Comparison of ENCODE assay signal across 4 cellular contexts in genomic region chr7:1279895-1280294, GRCh38. TPM values are rescaled to one million over a fixed set of nuclear protein-coding genes. Genes with fewer than 3 reads are reported as not detected.
"Had no signal": no experiment of that assay in that cellular context is flagged by ENCODE, and none has a peak within 500 bp of the region (broad histone marks: within the 10 kb centered on the region; RNA-seq: fewer than 3 reads in every experiment).

No MANE protein-coding gene starts in this region.

RNA-seq across cellular contexts. Expression of gene UNCX, which starts 47.2 kb away (rescaled TPM):
- total RNA-seq: LHCN-M2, M059J, MCF 10A, NCI-H460 had no signal
